Comparison of ENCODE assay signal across 13 cellular contexts in genomic region chr12:32437095-32437515, GRCh38. TPM values are rescaled to one million over a fixed set of nuclear protein-coding genes. Genes with fewer than 3 reads are reported as not detected.
DNase-seq lines count a peak whose midpoint lies in the region; ATAC-seq and TF ChIP-seq lines count a peak whose summit lies in the region.
"Had no signal": no experiment of that assay in that cellular context is flagged by ENCODE, and none has a peak within 500 bp of the region (broad histone marks: within the 10 kb centered on the region; RNA-seq: fewer than 3 reads in every experiment).

No MANE protein-coding gene starts in this region.

- ATAC-seq in PC-3: peak; percentile 72
- ATAC-seq in GM19023 (IDR thresholded peaks at IDR 0.05; ENCODE audit: unreplicated experiment): no peak
- ATAC-seq: stimulated activated naive B cell treated with anti-CD40 and anti-IgM and Interleukin-4, amounts not matched to agents 10 μg/mL and 1 μg/mL and 100 μg/mL, for 72 hours had no signal

- H3K27ac Mint-ChIP-seq in Calu3 (ENCODE audit: unreplicated experiment) (no peak overlapping the region), nephron progenitor cell (peak overlapping the region; percentile 87)
- H3K27ac Mint-ChIP-seq: stimulated activated naive B cell treated with anti-CD40 and anti-IgM and Interleukin-4, amounts not matched to agents 10 μg/mL and 1 μg/mL and 100 μg/mL, for 72 hours had no signal

- H3K79me2 ChIP-seq in PC-3 (ENCODE audit: low read length): no peaks in the 10 kb centered on the region

- peak overlapping the region; percentile 65 for H3K4me2 ChIP-seq in PC-3 (ENCODE audit: low read length)

- DNase-seq in Calu3: peak; percentile 37
- DNase-seq in PC-3: peak; percentile 85
- peak; percentile 95 for DNase-seq in epithelial cell of esophagus (ENCODE audit: low read depth)
- DNase-seq in nephron progenitor cell: no peak
- DNase-seq in NCI-H774 (lab: John Stamatoyannopoulos, UW): no peak
- no peak for DNase-seq in posterior vena cava (ENCODE audit: low spot score)
- no peak for DNase-seq in T-helper 1 cell
- DNase-seq: NK-92 treated with Interleukin-12 subunit alpha and Interleukin-12 subunit beta, amount 100 ng/mL, for 24 hours; stimulated activated naive B cell treated with anti-CD40 and anti-IgM and Interleukin-4, amounts not matched to agents 10 μg/mL and 1 μg/mL and 100 μg/mL, for 72 hours; WERI-Rb-1 had no signal

- H3K27me3 Mint-ChIP-seq in Calu3 (ENCODE audit: unreplicated experiment) (no peaks in the 10 kb centered on the region), nephron progenitor cell (ENCODE audit: low read depth, poor library complexity) (no peaks in the 10 kb centered on the region)
- H3K27me3 Mint-ChIP-seq: stimulated activated naive B cell treated with anti-CD40 and anti-IgM and Interleukin-4, amounts not matched to agents 10 μg/mL and 1 μg/mL and 100 μg/mL, for 72 hours had no signal

- no peak overlapping the region for H3K27ac ChIP-seq in PC-3 (ENCODE audit: low read length)
- H3K27ac ChIP-seq: skin epidermis, WERI-Rb-1 had no signal

- CTCF ChIA-PET in Calu3 (lab: Charles Lee): interaction anchor here (0.6 to 1.0 kb wide), 6 partner anchors 99 to 1048 kb away, joined by 3 read pairs; no protein-coding TSS in a partner anchor
- CTCF ChIA-PET in PC-3 (lab: Charles Lee): no interaction called here

- no peaks in the 10 kb centered on the region for H3K9me3 Mint-ChIP-seq in Calu3 (ENCODE audit: low read depth, unreplicated experiment)
- no peaks in the 10 kb centered on the region for H3K9me3 Mint-ChIP-seq in nephron progenitor cell
- H3K9me3 Mint-ChIP-seq: stimulated activated naive B cell treated with anti-CD40 and anti-IgM and Interleukin-4, amounts not matched to agents 10 μg/mL and 1 μg/mL and 100 μg/mL, for 72 hours had no signal

- H3K4me3 Mint-ChIP-seq in Calu3 (ENCODE audit: low read depth, unreplicated experiment) (no peak overlapping the region), nephron progenitor cell (no peak overlapping the region)
- H3K4me3 Mint-ChIP-seq: stimulated activated naive B cell treated with anti-CD40 and anti-IgM and Interleukin-4, amounts not matched to agents 10 μg/mL and 1 μg/mL and 100 μg/mL, for 72 hours had no signal

- peaks cover 10% of the 10 kb centered on the region for H3K36me3 Mint-ChIP-seq in Calu3 (ENCODE audit: insufficient read depth, unreplicated experiment)
- no peaks in the 10 kb centered on the region for H3K36me3 Mint-ChIP-seq in nephron progenitor cell (ENCODE audit: low read depth)
- H3K36me3 Mint-ChIP-seq: stimulated activated naive B cell treated with anti-CD40 and anti-IgM and Interleukin-4, amounts not matched to agents 10 μg/mL and 1 μg/mL and 100 μg/mL, for 72 hours had no signal

- BruUV-seq in Calu3 (replicated peaks; lab: Mats Ljungman, UMichigan) (no TSS peak), PC-3 (replicated peaks; lab: Mats Ljungman, UMichigan) (no TSS peak)

- intact Hi-C loops in Calu3 (cut with micrococcal nuclease; ENCODE audit: unreplicated experiment): no loop called here
- intact Hi-C loops in PC-3 (cut with micrococcal nuclease): no loop called here
- intact Hi-C loops in posterior vena cava (cut with DNase I): no loop called here

- no peaks in the 10 kb centered on the region for H3K36me3 ChIP-seq in PC-3 (ENCODE audit: low read depth, low read length)
- H3K36me3 ChIP-seq: WERI-Rb-1 had no signal

- TF ChIP-seq CTCF in Calu3 (IDR thresholded peaks at IDR 0.05; ENCODE audit: unreplicated experiment) (no peak), PC-3 (conservative IDR thresholded peaks at IDR 0.05; ENCODE audit: low read depth, low read length) (no peak), epithelial cell of esophagus (IDR thresholded peaks at IDR 0.05; ENCODE audit: insufficient read depth, low read depth, low read length, missing control alignments) (no peak), nephron progenitor cell (IDR thresholded peaks at IDR 0.05) (no peak)

- H4K20me1 ChIP-seq in PC-3 (ENCODE audit: low read length): no peaks in the 10 kb centered on the region

- H3K9me3 ChIP-seq in PC-3 (ENCODE audit: low read length): no peaks in the 10 kb centered on the region

- POLR2A ChIA-PET in PC-3 (lab: Charles Lee; ENCODE audit: unreplicated experiment): interaction anchor here (0.5 kb wide), 1 partner anchor 20 kb away, joined by 8 read pairs; no protein-coding TSS in a partner anchor

- H3K4me1 Mint-ChIP-seq in Calu3 (ENCODE audit: low read depth, unreplicated experiment): peaks cover 55% of the 10 kb centered on the region
- peaks cover 25% of the 10 kb centered on the region for H3K4me1 Mint-ChIP-seq in nephron progenitor cell
- H3K4me1 Mint-ChIP-seq: stimulated activated naive B cell treated with anti-CD40 and anti-IgM and Interleukin-4, amounts not matched to agents 10 μg/mL and 1 μg/mL and 100 μg/mL, for 72 hours had no signal

- peak overlapping the region; percentile 25; the same call in 1 of the 2 replicates for H2AFZ ChIP-seq in PC-3 (ENCODE audit: low read length)

- H3K4me1 ChIP-seq in PC-3 (ENCODE audit: insufficient read depth, low read length): peaks cover 27% of the 10 kb centered on the region

- H3K9me2 ChIP-seq in PC-3 (replicated peaks; ENCODE audit: low read length): no peaks in the 10 kb centered on the region

- no peaks in the 10 kb centered on the region for H3F3A ChIP-seq in PC-3 (ENCODE audit: low read length, unreplicated experiment)

- no peak overlapping the region for H3K9ac ChIP-seq in PC-3 (ENCODE audit: low read length)

- H3K4me3 ChIP-seq in PC-3 (ENCODE audit: low read length) (peak overlapping the region; percentile 45), epithelial cell of esophagus (ENCODE audit: low read length) (no peak overlapping the region)
- H3K4me3 ChIP-seq: lung, skin epidermis had no signal

- no peaks in the 10 kb centered on the region for H3K27me3 ChIP-seq in PC-3 (ENCODE audit: low read length)

RNA-seq across cellular contexts. Expression of gene FGD4, which starts 37.7 kb away (rescaled TPM):
- total RNA-seq in Calu3 (2022) (37.4 and 38.6 TPM in 2 replicates), PC-3 (2014; rRNA removed) (3.2 and 3.9 TPM in 2 replicates), posterior vena cava (10 to 100 TPM; 24.5 to 26.7 TPM)

Comparison
In these comparisons a context has a peak if more than half of its experiments do, and no peak if none do; other contexts are left out.
1. DNase-seq: peak in Calu3 (single experiment), PC-3 (single experiment) and epithelial cell of esophagus (single experiment); none in nephron progenitor cell (single experiment), NCI-H774 (single experiment), posterior vena cava (single experiment) and T-helper 1 cell (0 of 5).